7 cellular contexts compared by ENCODE assay signal in the genomic region with DNA sequence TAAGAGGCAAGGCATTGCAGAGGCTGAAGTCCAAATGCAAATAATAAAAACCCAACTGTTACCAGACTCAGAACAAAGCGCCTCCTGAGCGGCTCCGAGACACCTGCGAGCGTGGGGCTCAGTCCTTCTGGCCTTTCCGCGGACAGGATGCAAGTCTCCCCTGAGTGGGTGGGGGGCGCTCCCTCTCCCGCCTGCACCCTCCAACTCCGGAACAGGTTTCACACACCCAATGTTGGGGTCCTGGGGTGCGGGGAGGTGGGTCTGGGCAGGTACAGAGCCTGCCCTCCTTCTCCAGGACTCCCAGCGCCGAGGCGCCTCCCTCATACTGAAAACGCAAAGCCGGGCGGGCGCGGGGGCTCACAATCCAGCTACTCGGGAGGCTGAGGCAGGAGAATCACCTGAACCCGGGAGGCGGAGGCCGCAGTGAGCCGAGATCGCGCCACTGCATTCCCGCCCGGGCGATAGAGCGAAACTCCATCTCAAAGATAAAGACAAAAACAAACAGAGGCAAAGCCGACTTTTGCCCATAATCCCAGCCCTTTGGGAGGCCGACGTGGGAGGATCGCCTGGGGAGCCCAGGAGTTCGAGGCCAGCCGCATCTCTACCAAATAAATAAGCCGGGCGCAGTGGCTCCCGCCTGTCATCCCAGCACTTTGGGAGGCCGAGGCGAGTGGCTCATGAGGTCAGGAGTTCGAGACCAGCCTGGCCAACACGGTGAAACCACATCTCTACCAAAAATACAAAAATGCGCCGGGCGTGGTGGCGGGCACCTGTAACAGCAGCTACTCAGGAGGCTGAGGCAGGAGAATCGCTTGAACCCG. TPM values are rescaled to one million over a fixed set of nuclear protein-coding genes. Genes with fewer than 3 reads are reported as not detected.
DNase-seq lines count a peak whose midpoint lies in the region; ATAC-seq and TF ChIP-seq lines count a peak whose summit lies in the region.

No MANE protein-coding gene starts in this region.

- RAD21 ChIA-PET in HCT116 (lab: Charles Lee; ENCODE audit: low non-redundant PET in 1 of 2, low total read pairs in 2 of 2, uncharacterized antibody in 2 of 2, unreplicated experiment in 2 of 2) = interaction anchor here in 1 of 2 experiments (0.6 kb wide), 1 partner anchor 325 kb away, joined by 3 read pairs; no protein-coding TSS in a partner anchor

- H3K9ac ChIP-seq in HCT116 (ENCODE audit: low read length) = peak overlapping the region; percentile 88

- WGBS in hepatocyte (ENCODE audit: low lambda C conversion rate, missing lambda C conversion rate) = 89% methylated on average over 49 of the region's 49 CpGs
- WGBS in adrenal gland, 4 donors = 80 to 84% (median 81%) methylated on average over 44 to 49 of the region's 49 CpGs

- no peak for DNase-seq in HCT116 (ENCODE audit: low read depth, low spot score)
- DNase-seq in WERI-Rb-1 = no peak
- DNase-seq in hepatocyte (ENCODE audit: low spot score) = no peak
- DNase-seq in stimulated activated CD4-positive, alpha-beta T cell treated with anti-CD3 and anti-CD28 coated beads, Interleukin-4, amount 100 ng/mL, for 24 hours = peak; percentile 15
- DNase-seq in COLO829 (ENCODE audit: low spot score) = no peak
- no peak for DNase-seq in adrenal gland

- no peak for TF ChIP-seq POLR2A in HCT116 (IDR thresholded peaks at IDR 0.05; ENCODE audit: borderline replicate concordance, extremely low read depth, insufficient read depth, insufficient read length)
- TF ChIP-seq POLR2A in adrenal gland (IDR thresholded peaks at IDR 0.05) = no peak

- H4K20me1 ChIP-seq in HCT116 (ENCODE audit: insufficient read depth) (no peaks in the 10 kb centered on the region; the same call in 1 of the 2 replicates), hepatocyte (ENCODE audit: insufficient read depth, poor library complexity, severe bottlenecking) (no peaks in the 10 kb centered on the region)

- H3K27me3 ChIP-seq in HCT116 (ENCODE audit: insufficient read depth, low read length) (no peaks in the 10 kb centered on the region), WERI-Rb-1 (ENCODE audit: insufficient read depth, low read depth, severe bottlenecking) (no peaks in the 10 kb centered on the region), hepatocyte (no peaks in the 10 kb centered on the region), adrenal gland (no peaks in the 10 kb centered on the region)

- H3K27ac ChIP-seq in HCT116 (ENCODE audit: low read depth, low read length) (peak overlapping the region; percentile 52; the same call in 1 of the 2 replicates), WERI-Rb-1 (peak overlapping the region; percentile 84), hepatocyte (no peak overlapping the region), adrenal gland (no peak overlapping the region)

- CTCF ChIA-PET in HCT116 (lab: Charles Lee) = no interaction called here

- no peak for TF ChIP-seq RAD21 in HCT116 (IDR thresholded peaks at IDR 0.05; ENCODE audit: low read depth)

- H3K79me2 ChIP-seq in HCT116 (ENCODE audit: insufficient read depth, low read length) = peaks cover 55% of the 10 kb centered on the region
- H3K79me2 ChIP-seq in hepatocyte = peaks cover 9% of the 10 kb centered on the region

- H3K4me3 ChIP-seq in HCT116 (replicated peaks in 1 of 2; ENCODE audit: low read depth in 1 of 2, low read length in 2 of 2) = peak overlapping the region; percentile 63 to 91
- H3K4me3 ChIP-seq in WERI-Rb-1 (ENCODE audit: low read depth, low read length) = peak overlapping the region; percentile 69
- no peak overlapping the region for H3K4me3 ChIP-seq in hepatocyte
- peak overlapping the region in 2 of 4 donors; percentile 40 to 67 for H3K4me3 ChIP-seq in adrenal gland

- peaks cover 5 to 12% of the 10 kb centered on the region in 2 experiments; a peak in 1 of 4 replicates for H3K36me3 ChIP-seq in HCT116 (ENCODE audit: control insufficient read depth in 1 of 2, insufficient read depth in 2 of 2, low read length in 2 of 2)
- peaks cover 11% of the 10 kb centered on the region; the same call in 1 of the 2 replicates for H3K36me3 ChIP-seq in WERI-Rb-1
- no peaks in the 10 kb centered on the region for H3K36me3 ChIP-seq in hepatocyte (replicated peaks; ENCODE audit: insufficient read depth, low read depth)
- no peaks in the 10 kb centered on the region for H3K36me3 ChIP-seq in adrenal gland (replicated peaks in 1 of 2)

- H3K9me2 ChIP-seq in HCT116 (ENCODE audit: insufficient read depth) = no peaks in the 10 kb centered on the region
- H3K9me2 ChIP-seq in hepatocyte (replicated peaks; ENCODE audit: insufficient read depth) = no peaks in the 10 kb centered on the region

- ATAC-seq in HCT116 (peak; percentile 19), GM21723 (IDR thresholded peaks at IDR 0.05; ENCODE audit: unreplicated experiment) (no peak)

- no peak for TF ChIP-seq CTCF in HCT116 (IDR thresholded peaks at IDR 0.05 in 2 of 3, conservative IDR thresholded peaks at IDR 0.05 in 1 of 3; ENCODE audit: borderline replicate concordance in 1 of 3, insufficient read depth in 1 of 3, low read depth in 2 of 3, low read length in 2 of 3)
- TF ChIP-seq CTCF in WERI-Rb-1 (IDR thresholded peaks at IDR 0.05; ENCODE audit: low read depth, low read length) = no peak
- no peak for TF ChIP-seq CTCF in hepatocyte (IDR thresholded peaks at IDR 0.05; ENCODE audit: poor library complexity)
- no peak for TF ChIP-seq CTCF in adrenal gland (IDR thresholded peaks at IDR 0.05)

- H2AFZ ChIP-seq in HCT116 (ENCODE audit: low read depth, low read length, poor library complexity, severe bottlenecking) (no peak overlapping the region), hepatocyte (no peak overlapping the region)

- H3K4me2 ChIP-seq in HCT116 (ENCODE audit: low read length) (peak overlapping the region; percentile 98), hepatocyte (peak overlapping the region; percentile 99)

- BruUV-seq in HCT116 (replicated peaks; lab: Mats Ljungman, UMichigan) = no TSS peak

- POLR2A ChIA-PET in HCT116 (lab: Charles Lee) = no interaction called here

- peaks cover 14 to 24% of the 10 kb centered on the region in 2 experiments for H3K4me1 ChIP-seq in HCT116 (ENCODE audit: control insufficient read depth in 1 of 2, insufficient read depth in 2 of 2, low read length in 2 of 2)
- peaks cover 6% of the 10 kb centered on the region for H3K4me1 ChIP-seq in hepatocyte (ENCODE audit: insufficient read depth)
- peaks cover 4 to 12% of the 10 kb centered on the region in 2 donors for H3K4me1 ChIP-seq in adrenal gland (replicated peaks in 1 of 2)

- no peaks in the 10 kb centered on the region for H3K9me3 ChIP-seq in HCT116 (ENCODE audit: control insufficient read depth in 1 of 2, insufficient read depth in 1 of 2, low read depth in 1 of 2, low read length in 2 of 2)
- no peaks in the 10 kb centered on the region for H3K9me3 ChIP-seq in WERI-Rb-1 (ENCODE audit: severe bottlenecking)
- H3K9me3 ChIP-seq in hepatocyte (ENCODE audit: low read depth) = no peaks in the 10 kb centered on the region
- H3K9me3 ChIP-seq in adrenal gland (replicated peaks in 1 of 3) = no peaks in the 10 kb centered on the region

- intact Hi-C loops in HCT116 (cut with micrococcal nuclease) (loop anchor here (2.0 kb wide), 1 partner anchor 73 kb away; no protein-coding TSS in a partner anchor), adrenal gland (cut with DNase I) (no loop called here)

TF ChIP-seq in HCT116, 20 proteins besides CTCF, POLR2A, EP300 and RAD21:
- TF ChIP-seq TCF7L2 (IDR thresholded peaks at IDR 0.05; ENCODE audit: borderline replicate concordance, extremely low read depth, insufficient read depth, insufficient read length) (no peak), CBX3 (IDR thresholded peaks at IDR 0.05; ENCODE audit: low read depth) (0 out of 2 replicates have a peak, but pooled peaks have one; percentile 12)

RNA-seq across cellular contexts. Expression of a gene that starts 0.9 kb away (rescaled TPM):
- total RNA-seq in HCT116 (2021; ENCODE audit: unreplicated experiment) (53.3 TPM), hepatocyte (6.1 and 6.3 TPM in 2 replicates), adrenal gland (1 to 10 TPM in 6 of 8 donors, under 1 TPM in 2; 0.06 to 2.6 (median 1.7) TPM)
- polyA plus RNA-seq in HCT116 (2012) = 10.8 and 19.4 TPM in 2 replicates
- polyA plus RNA-seq in hepatocyte (7.5 and 8.0 TPM in 2 replicates), adrenal gland (1 to 10 TPM in 1 of 3 donors, under 1 TPM in 2; 0.72 to 1.2 (median 0.88) TPM)

Comparison
In these comparisons a context has a peak if more than half of its experiments do, and no peak if none do; other contexts are left out.
1. H3K27ac ChIP-seq: peak in HCT116 (single experiment) and WERI-Rb-1 (single experiment); none in hepatocyte (single experiment) and adrenal gland (0 of 5).